Comparison of ENCODE assay signal across 23 cellular contexts in the genomic region with DNA sequence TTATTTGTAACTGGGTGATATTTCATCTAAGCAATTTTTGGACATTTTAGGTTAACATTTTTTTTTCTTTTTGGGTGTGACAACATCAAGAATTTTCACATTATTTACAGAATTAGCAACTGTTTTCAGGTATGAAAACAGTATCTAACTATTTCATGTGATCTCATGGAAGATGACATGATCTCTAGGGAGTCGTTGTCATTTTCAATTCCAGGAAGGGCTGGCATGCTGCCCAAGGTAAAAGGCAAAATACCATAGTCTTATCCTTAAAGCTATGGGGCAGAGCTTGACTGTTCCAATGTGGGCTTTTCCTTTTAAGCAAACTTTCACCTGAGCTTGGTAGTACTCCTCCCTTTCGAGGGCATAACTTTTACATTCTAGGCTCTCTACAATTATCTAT.
DNase-seq lines count a peak whose midpoint lies in the region; ATAC-seq, FAIRE-seq and TF ChIP-seq lines count a peak whose summit lies in the region.
"Had no signal": no experiment of that assay in that cellular context is flagged by ENCODE, and none has a peak within 500 bp of the region (broad histone marks: within the 10 kb centered on the region; RNA-seq: fewer than 3 reads in every experiment).

No MANE protein-coding gene starts in this region.

- H3K9me2 ChIP-seq in Loucy (replicated peaks; ENCODE audit: low read depth, low read length) = no peaks in the 10 kb centered on the region

- no peaks in the 10 kb centered on the region for H3F3A ChIP-seq in Loucy (ENCODE audit: low read depth)
- no peaks in the 10 kb centered on the region for H3F3A ChIP-seq in neural progenitor cell (ENCODE audit: low read depth)

- intact Hi-C loops in left ventricle myocardium superior (cut with micrococcal nuclease) = no loop called here

- no peak overlapping the region for H3K9ac ChIP-seq in Loucy (ENCODE audit: low read depth, low read length, poor library complexity, severe bottlenecking)
- no peak overlapping the region for H3K9ac ChIP-seq in neural progenitor cell

- H3K27me3 ChIP-seq in Loucy (ENCODE audit: insufficient read depth, low read length, poor library complexity, severe bottlenecking) = no peaks in the 10 kb centered on the region
- H3K27me3 ChIP-seq in bronchial epithelial cell (ENCODE audit: control insufficient read depth, insufficient read depth, low read length) = no peaks in the 10 kb centered on the region
- no peaks in the 10 kb centered on the region for H3K27me3 ChIP-seq in neural progenitor cell

- H3K4me1 Mint-ChIP-seq in neural progenitor cell = no peaks in the 10 kb centered on the region

- H3K27me3 Mint-ChIP-seq in neural progenitor cell (ENCODE audit: insufficient read depth, low read depth) = no peaks in the 10 kb centered on the region

- FAIRE-seq in bronchial epithelial cell (lab: Jason Lieb, UNC) = no peak
- FAIRE-seq: G401.6, GM12891, GM19239, H54, TTC549 had no signal

- ATAC-seq in left ventricle myocardium superior (no peak), GM19397 (IDR thresholded peaks at IDR 0.05; ENCODE audit: unreplicated experiment) (no peak)
- ATAC-seq: Panc1 had no signal

- H3K36me3 Mint-ChIP-seq in neural progenitor cell = no peaks in the 10 kb centered on the region

- H3K9me3 ChIP-seq in Loucy (ENCODE audit: insufficient read depth, low read depth, low read length) (no peaks in the 10 kb centered on the region), neural progenitor cell (ENCODE audit: low read depth) (no peaks in the 10 kb centered on the region)
- H3K9me3 ChIP-seq: Caco-2 had no signal

- no peak overlapping the region for H3K4me2 ChIP-seq in Loucy (ENCODE audit: low read depth, low read length, poor library complexity, severe bottlenecking)
- no peak overlapping the region for H3K4me2 ChIP-seq in neural progenitor cell

- no peak overlapping the region for H3K4me3 Mint-ChIP-seq in neural progenitor cell

- H3K79me2 ChIP-seq in Loucy (ENCODE audit: insufficient read depth, low read length) (no peaks in the 10 kb centered on the region), neural progenitor cell (ENCODE audit: low read depth) (no peaks in the 10 kb centered on the region)

- H3K4me1 ChIP-seq in Loucy (ENCODE audit: insufficient read depth, low read length, poor library complexity, severe bottlenecking) (no peaks in the 10 kb centered on the region), neural progenitor cell (no peaks in the 10 kb centered on the region)
- H3K4me1 ChIP-seq: Caco-2 had no signal

- no peak overlapping the region for H3K27ac ChIP-seq in neural progenitor cell
- H3K27ac ChIP-seq: C4-2B had no signal

- peaks cover 2% of the 10 kb centered on the region for H3K9me3 Mint-ChIP-seq in neural progenitor cell

- H3K27ac Mint-ChIP-seq in neural progenitor cell = no peak overlapping the region

- no peak overlapping the region for H3K4me3 ChIP-seq in Loucy (ENCODE audit: low read length, poor library complexity, severe bottlenecking)
- no peak overlapping the region for H3K4me3 ChIP-seq in bronchial epithelial cell (ENCODE audit: low read depth, low read length)
- H3K4me3 ChIP-seq in neural progenitor cell = no peak overlapping the region

- no peaks in the 10 kb centered on the region for H4K20me1 ChIP-seq in Loucy (ENCODE audit: insufficient read depth, low read length, poor library complexity, severe bottlenecking)
- no peaks in the 10 kb centered on the region for H4K20me1 ChIP-seq in neural progenitor cell (ENCODE audit: low read depth)

- no peaks in the 10 kb centered on the region for H3K36me3 ChIP-seq in Loucy (ENCODE audit: insufficient read depth, low read length)
- no peaks in the 10 kb centered on the region for H3K36me3 ChIP-seq in bronchial epithelial cell (ENCODE audit: control insufficient read depth, insufficient read depth, low read length)
- H3K36me3 ChIP-seq in neural progenitor cell = no peaks in the 10 kb centered on the region

- no peak for TF ChIP-seq CTCF in Loucy (conservative IDR thresholded peaks at IDR 0.05; ENCODE audit: low read length)
- no peak for TF ChIP-seq CTCF in bronchial epithelial cell (IDR thresholded peaks at IDR 0.05; ENCODE audit: insufficient read depth, low read length, severe bottlenecking)
- no peak for TF ChIP-seq CTCF in neural progenitor cell (IDR thresholded peaks at IDR 0.05)

- DNase-seq in NCI-H146 (lab: John Stamatoyannopoulos, UW) = peak; percentile 57
- DNase-seq in NCI-H146 treated with DMSO at 0.1 percent for 48 hours (lab: John Stamatoyannopoulos, UW; ENCODE audit: unreplicated experiment) = no peak
- DNase-seq in bronchial epithelial cell (ENCODE audit: low read depth) = peak; percentile 8
- DNase-seq in neural progenitor cell (ENCODE audit: low spot score) = no peak
- DNase-seq in left ventricle myocardium superior = no peak
- DNase-seq in cerebellar nuclear complex (lab: John Stamatoyannopoulos, UW) = no peak
- DNase-seq: Caco-2, DMS79 treated with DMSO at 0.1 percent for 48 hours, Kasumi-1, NCI-H1417 treated with DMSO at 0.1 percent for 48 hours, NCI-H2081 treated with DMSO at 0.1 percent for 48 hours, NCI-H510A, Right ventricle myocardium superior, T-helper 2 cell had no signal

- peak overlapping the region; percentile 2; the same call in 1 of the 2 replicates for H2AFZ ChIP-seq in Loucy (ENCODE audit: low read length)
- peak overlapping the region; percentile 72 for H2AFZ ChIP-seq in neural progenitor cell (replicated peaks)

Comparison
In these comparisons a context has a peak if more than half of its experiments do, and no peak if none do; other contexts are left out.
1. DNase-seq: peak in NCI-H146 (single experiment) and bronchial epithelial cell (single experiment); none in NCI-H146 treated with DMSO at 0.1 percent for 48 hours (single experiment), neural progenitor cell (single experiment), left ventricle myocardium superior (single experiment) and cerebellar nuclear complex (0 of 2).